ENCODE assay signal across 8 cellular contexts in the genomic region with DNA sequence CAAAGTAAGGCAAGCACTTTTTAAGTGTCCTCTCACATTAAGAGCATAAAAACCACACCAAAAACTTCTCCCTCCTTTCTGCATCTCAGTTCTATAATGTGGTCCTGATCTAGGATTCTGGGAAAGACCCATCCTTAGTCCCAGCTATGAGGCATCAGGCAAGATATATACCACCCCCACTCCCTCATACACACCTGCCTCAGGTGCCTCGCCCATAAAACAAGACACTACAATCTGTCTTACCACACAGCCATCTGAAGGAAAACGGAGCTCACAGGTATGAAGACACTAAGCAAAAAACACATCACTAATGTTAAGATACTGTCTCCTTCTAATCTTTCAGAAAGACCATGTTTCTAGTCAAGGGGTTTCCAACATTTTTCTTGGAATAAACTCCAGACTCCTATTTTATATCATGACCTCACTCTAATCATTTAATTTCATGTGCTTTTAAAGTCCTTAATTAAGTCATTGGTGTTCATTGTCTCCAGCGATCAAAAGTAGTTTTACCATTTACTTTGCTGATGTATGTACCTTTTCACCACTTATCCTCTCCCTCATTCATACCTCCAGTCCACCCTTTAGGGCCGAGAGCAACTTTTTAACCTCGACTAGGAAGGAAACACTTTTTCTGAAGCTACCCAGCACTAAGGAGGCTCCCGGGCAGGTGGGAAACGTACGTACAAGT. TPM values are rescaled to one million over a fixed set of nuclear protein-coding genes. Genes with fewer than 3 reads are reported as not detected.
DNase-seq lines count a peak whose midpoint lies in the region; ATAC-seq and TF ChIP-seq lines count a peak whose summit lies in the region.

No MANE protein-coding gene starts in this region.

- in situ Hi-C loops in GM13977 (cut with MboI; ENCODE audit: low pct_unique_long_range_greater_than_20kb, low sequenced_read_pairs, unreplicated experiment), result no loop called here

- H3K9me3 Mint-ChIP-seq in stimulated activated naive CD8-positive, alpha-beta T cell treated with anti-CD3 and anti-CD28 coated beads, Interleukin-15, Interleukin-2, amounts not matched to agents 100 ng/mL and 50 ng/mL, for 24 hours, result no peaks in the 10 kb centered on the region
- peaks cover 0 to 3% (median 0%) of the 10 kb centered on the region in 5 experiments for H3K9me3 Mint-ChIP-seq in brain
- no peaks in the 10 kb centered on the region for H3K9me3 Mint-ChIP-seq in mesothelial cell of epicardium

- TF ChIP-seq CTCF in brain (conservative IDR thresholded peaks at IDR 0.05), result no peak
- no peak for TF ChIP-seq CTCF in mesothelial cell of epicardium (IDR thresholded peaks at IDR 0.05; ENCODE audit: unreplicated experiment)
- no peak for TF ChIP-seq CTCF in GM13977 (IDR thresholded peaks at IDR 0.05; ENCODE audit: extremely low read depth, insufficient read depth, missing control alignments)

- peak overlapping the region; percentile 96 for H3K4me3 Mint-ChIP-seq in stimulated activated naive CD8-positive, alpha-beta T cell treated with anti-CD3 and anti-CD28 coated beads, Interleukin-15, Interleukin-2, amounts not matched to agents 100 ng/mL and 50 ng/mL, for 24 hours
- H3K4me3 Mint-ChIP-seq in brain (peak overlapping the region; percentile 88 to 94 (median 90)), mesothelial cell of epicardium (peak overlapping the region; percentile 85)

- no peak for DNase-seq in stimulated activated naive CD8-positive, alpha-beta T cell treated with anti-CD3 and anti-CD28 coated beads, Interleukin-15, Interleukin-2, amounts not matched to agents 100 U/mL and 50 U/mL, for 24 hours
- DNase-seq in mesothelial cell of epicardium (ENCODE audit: low spot score in 2 of 2, unreplicated experiment in 2 of 2) (no peak), GM13977 (ENCODE audit: low spot score) (no peak), anterior cingulate cortex (lab: John Stamatoyannopoulos, UW) (no peak)
- no peak for DNase-seq in stimulated activated CD8-positive, alpha-beta memory T cell treated with anti-CD3 and anti-CD28 coated beads, Interleukin-4, amount 100 ng/mL, for 48 hours

- ATAC-seq in stimulated activated naive CD8-positive, alpha-beta T cell treated with anti-CD3 and anti-CD28 coated beads, Interleukin-15, Interleukin-2, amounts not matched to agents 100 U/mL and 50 U/mL, for 24 hours, result no peak
- ATAC-seq in GM18909 (IDR thresholded peaks at IDR 0.05; ENCODE audit: poor library complexity, unreplicated experiment), result no peak

- H3K27me3 Mint-ChIP-seq in stimulated activated naive CD8-positive, alpha-beta T cell treated with anti-CD3 and anti-CD28 coated beads, Interleukin-15, Interleukin-2, amounts not matched to agents 100 ng/mL and 50 ng/mL, for 24 hours, result no peaks in the 10 kb centered on the region
- H3K27me3 Mint-ChIP-seq in brain (peaks cover 12% of the 10 kb centered on the region), mesothelial cell of epicardium (ENCODE audit: low read depth) (no peaks in the 10 kb centered on the region)

- peaks cover 46% of the 10 kb centered on the region for H3K36me3 Mint-ChIP-seq in stimulated activated naive CD8-positive, alpha-beta T cell treated with anti-CD3 and anti-CD28 coated beads, Interleukin-15, Interleukin-2, amounts not matched to agents 100 ng/mL and 50 ng/mL, for 24 hours (ENCODE audit: low read depth)
- peaks cover 2% of the 10 kb centered on the region for H3K36me3 Mint-ChIP-seq in brain
- no peaks in the 10 kb centered on the region for H3K36me3 Mint-ChIP-seq in mesothelial cell of epicardium

- H3K4me1 Mint-ChIP-seq in stimulated activated naive CD8-positive, alpha-beta T cell treated with anti-CD3 and anti-CD28 coated beads, Interleukin-15, Interleukin-2, amounts not matched to agents 100 ng/mL and 50 ng/mL, for 24 hours (ENCODE audit: low read depth), result peaks cover 81% of the 10 kb centered on the region
- peaks cover 85% of the 10 kb centered on the region for H3K4me1 Mint-ChIP-seq in brain
- peaks cover 68% of the 10 kb centered on the region for H3K4me1 Mint-ChIP-seq in mesothelial cell of epicardium

- H3K27ac Mint-ChIP-seq in stimulated activated naive CD8-positive, alpha-beta T cell treated with anti-CD3 and anti-CD28 coated beads, Interleukin-15, Interleukin-2, amounts not matched to agents 100 ng/mL and 50 ng/mL, for 24 hours, result peak overlapping the region; percentile 99
- H3K27ac Mint-ChIP-seq in brain (peak overlapping the region; percentile 72 to 92 (median 85)), mesothelial cell of epicardium (peak overlapping the region; percentile 87)

RNA-seq across cellular contexts. Expression of a gene that starts 1.1 kb away (rescaled TPM):
- polyA plus RNA-seq in brain (ENCODE audit: insufficient read depth, low read depth, low replicate concordance), result 6.8 TPM
- 8.9 to 9.9 TPM (median 9.8 TPM) in 3 replicates for total RNA-seq in mesothelial cell of epicardium

RNA-seq across cellular contexts. Expression of a gene that starts 53.8 kb away (rescaled TPM):
- not detected for polyA plus RNA-seq in brain (ENCODE audit: insufficient read depth, low read depth, low replicate concordance)
- total RNA-seq in mesothelial cell of epicardium, result not detected in 3 replicates
